In the genomic region with DNA sequence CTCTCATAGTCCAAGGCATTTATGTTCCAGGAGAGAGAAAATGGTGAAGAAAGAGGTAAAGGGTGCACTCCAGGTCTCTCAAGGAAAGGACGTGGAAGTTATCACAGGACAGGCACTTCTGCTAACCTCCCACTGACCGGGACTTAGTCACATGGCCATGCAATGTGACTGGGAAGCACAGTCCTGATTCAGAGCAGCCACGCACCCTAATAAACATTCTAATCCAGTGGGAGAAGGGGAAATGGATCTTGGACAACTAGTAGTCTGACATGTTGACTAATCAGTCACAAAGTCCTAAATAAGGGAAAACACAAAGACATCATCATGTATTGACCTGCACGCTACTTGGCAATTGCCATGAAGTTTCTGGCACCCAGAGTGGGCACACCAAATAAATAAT, we compare ENCODE assay signal across 19 cellular contexts.
DNase-seq lines count a peak whose midpoint lies in the region; ATAC-seq, FAIRE-seq and TF ChIP-seq lines count a peak whose summit lies in the region.
"Had no signal": no experiment of that assay in that cellular context is flagged by ENCODE, and none has a peak within 500 bp of the region (broad histone marks: within the 10 kb centered on the region; RNA-seq: fewer than 3 reads in every experiment).

No MANE protein-coding gene starts in this region.

- peak; percentile 9 for FAIRE-seq in urothelium cell line (lab: Jason Lieb, UNC)
- FAIRE-seq: D721Med, G401.6, GM12891, K562 had no signal

- DNase-seq in CD1c-positive myeloid dendritic cell (ENCODE audit: extremely low spot score) (peak; percentile 47), adipocyte (ENCODE audit: low read depth) (no peak), nephron progenitor cell (no peak), urothelium cell line (ENCODE audit: low spot score) (no peak), NOMO-1 (lab: John Stamatoyannopoulos, UW; ENCODE audit: unreplicated experiment in 2 of 2) (no peak), SKM-1 treated with dmso at 0.1 percent for 144 hours (lab: John Stamatoyannopoulos, UW; ENCODE audit: unreplicated experiment) (no peak), foreskin keratinocyte (no peak)
- DNase-seq: ACHN; CD4-positive, alpha-beta memory T cell; DMS153; DMS79 treated with DMSO at 0.1 percent for 48 hours; EL; H9 had no signal

- no peak for ATAC-seq in foreskin keratinocyte
- ATAC-seq: GM23338, K562 had no signal

- H3K36me3 Mint-ChIP-seq in nephron progenitor cell (ENCODE audit: low read depth) = no peaks in the 10 kb centered on the region
- H3K36me3 Mint-ChIP-seq: CD4-positive, alpha-beta memory T cell had no signal

- peaks cover 7% of the 10 kb centered on the region for H3K4me1 Mint-ChIP-seq in nephron progenitor cell
- H3K4me1 Mint-ChIP-seq: CD4-positive, alpha-beta memory T cell; GM23338 had no signal

- no peaks in the 10 kb centered on the region for H3K9me3 ChIP-seq in adipocyte (ENCODE audit: control insufficient read depth, low read length)
- H3K9me3 ChIP-seq: BLaER1 treated with 17β-estradiol and CSF1 and Interleukin-3, amounts not matched to agents 10 nM and 100 nM had no signal

- no peak for TF ChIP-seq CTCF in nephron progenitor cell (IDR thresholded peaks at IDR 0.05)
- TF ChIP-seq CTCF in foreskin keratinocyte (conservative IDR thresholded peaks at IDR 0.05) = no peak

- peak overlapping the region; percentile 32 for H3K4me3 ChIP-seq in adipocyte (ENCODE audit: low read length)
- H3K4me3 ChIP-seq: BLaER1 treated with 17β-estradiol and CSF1 and Interleukin-3, amounts not matched to agents 10 nM and 100 nM; GM23338; K562 had no signal

- H3K4me1 ChIP-seq in adipocyte (ENCODE audit: control insufficient read depth, insufficient read depth, low read length) = peaks cover 58% of the 10 kb centered on the region
- H3K4me1 ChIP-seq in foreskin keratinocyte = no peaks in the 10 kb centered on the region

- H3K4me3 Mint-ChIP-seq in nephron progenitor cell = no peak overlapping the region
- H3K4me3 Mint-ChIP-seq: CD4-positive, alpha-beta memory T cell; GM23338; H9 had no signal

- peak overlapping the region; percentile 0 for H3K27ac Mint-ChIP-seq in nephron progenitor cell
- H3K27ac Mint-ChIP-seq: CD4-positive, alpha-beta memory T cell; GM23338; H9 had no signal

- H3K36me3 ChIP-seq in adipocyte (ENCODE audit: control insufficient read depth, insufficient read depth, low read length, severe bottlenecking) = no peaks in the 10 kb centered on the region
- H3K36me3 ChIP-seq: BLaER1 treated with 17β-estradiol and CSF1 and Interleukin-3, amounts not matched to agents 10 nM and 100 nM had no signal

- H3K9ac ChIP-seq in adipocyte (ENCODE audit: low read length) = peak overlapping the region; percentile 67
- H3K9ac ChIP-seq: BLaER1 treated with 17β-estradiol and CSF1 and Interleukin-3, amounts not matched to agents 10 nM and 100 nM had no signal

- peaks cover 6% of the 10 kb centered on the region for H3K9me3 Mint-ChIP-seq in nephron progenitor cell
- H3K9me3 Mint-ChIP-seq: CD4-positive, alpha-beta memory T cell; GM23338; H9 had no signal

- no peak overlapping the region for H3K27ac ChIP-seq in foreskin keratinocyte
- H3K27ac ChIP-seq: BLaER1 treated with 17β-estradiol and CSF1 and Interleukin-3, amounts not matched to agents 10 nM and 100 nM had no signal

- no peaks in the 10 kb centered on the region for H3K27me3 ChIP-seq in adipocyte (replicated peaks; ENCODE audit: control insufficient read depth, insufficient read depth, low read length)
- H3K27me3 ChIP-seq in foreskin keratinocyte = peaks cover 7% of the 10 kb centered on the region
- H3K27me3 ChIP-seq: BLaER1 treated with 17β-estradiol and CSF1 and Interleukin-3, amounts not matched to agents 10 nM and 100 nM had no signal

- peaks cover 4% of the 10 kb centered on the region for H3K27me3 Mint-ChIP-seq in nephron progenitor cell (ENCODE audit: low read depth, poor library complexity)
